26 cellular contexts compared by ENCODE assay signal in genomic region chr6:157017022-157017421, GRCh38.
A peak's percentile ranks its signal among the peaks of the same experiment; 100 is the strongest.
DNase-seq lines count a peak whose midpoint lies in the region; ATAC-seq, FAIRE-seq and TF ChIP-seq lines count a peak whose summit lies in the region.
"Had no signal": no experiment of that assay in that cellular context is flagged by ENCODE, and none has a peak within 500 bp of the region (broad histone marks: within the 10 kb centered on the region; RNA-seq: fewer than 3 reads in every experiment).

No MANE protein-coding gene starts in this region.

- H3K27ac Mint-ChIP-seq in activated naive CD4-positive, alpha-beta T cell treated with anti-CD3 and anti-CD28 coated beads, Interleukin-2, amount 50 U/mL, for 24 hours: peak overlapping the region; percentile 46
- H3K27ac Mint-ChIP-seq in activated naive CD4-positive, alpha-beta T cell treated with anti-CD3 and anti-CD28 coated beads, Interleukin-2, amount 50 U/mL, for 72 hours: no peak overlapping the region
- peak overlapping the region; percentile 93 for H3K27ac Mint-ChIP-seq in activated T-helper 17 cell treated with anti-CD3 and anti-CD28 coated beads, Interleukin-2, amount 50 U/mL, for 72 hours
- H3K27ac Mint-ChIP-seq in natural killer cell treated with Interleukin-12 subunit alpha and Interleukin-12 subunit beta and Interleukin-15 and Interleukin-18, amount 100 ng/mL, for 72 hours: no peak overlapping the region

- peak; percentile 42 for FAIRE-seq in GM12892 (lab: Jason Lieb, UNC)
- FAIRE-seq: A549, GM12891 had no signal

- no peaks in the 10 kb centered on the region for H3K9me3 ChIP-seq in gastrocnemius medialis
- H3K9me3 ChIP-seq: A549, SK-N-SH had no signal

- no peaks in the 10 kb centered on the region for H3K27me3 ChIP-seq in gastrocnemius medialis

- H3K27ac ChIP-seq in gastrocnemius medialis: peak overlapping the region; percentile 97 to 100 (median 98)
- H3K27ac ChIP-seq: A549 had no signal

- H3K4me3 Mint-ChIP-seq in activated naive CD4-positive, alpha-beta T cell treated with anti-CD3 and anti-CD28 coated beads, Interleukin-2, amount 50 U/mL, for 24 hours: no peak overlapping the region
- H3K4me3 Mint-ChIP-seq in activated T-helper 17 cell treated with anti-CD3 and anti-CD28 coated beads, Interleukin-2, amount 50 U/mL, for 72 hours: no peak overlapping the region
- no peak overlapping the region for H3K4me3 Mint-ChIP-seq in natural killer cell treated with Interleukin-12 subunit alpha and Interleukin-12 subunit beta and Interleukin-15 and Interleukin-18, amount 100 ng/mL, for 72 hours

- H3K36me3 ChIP-seq in gastrocnemius medialis: no peaks in the 10 kb centered on the region

- peaks cover 60 to 62% of the 10 kb centered on the region in 2 donors for H3K4me1 ChIP-seq in gastrocnemius medialis

- no peaks in the 10 kb centered on the region for H3K36me3 Mint-ChIP-seq in activated naive CD4-positive, alpha-beta T cell treated with anti-CD3 and anti-CD28 coated beads, Interleukin-2, amount 50 U/mL, for 24 hours
- peaks cover 0 to 2% of the 10 kb centered on the region in 2 donors for H3K36me3 Mint-ChIP-seq in activated naive CD4-positive, alpha-beta T cell treated with anti-CD3 and anti-CD28 coated beads, Interleukin-2, amount 50 U/mL, for 72 hours
- peaks cover 4% of the 10 kb centered on the region for H3K36me3 Mint-ChIP-seq in activated T-helper 17 cell treated with anti-CD3 and anti-CD28 coated beads, Interleukin-2, amount 50 U/mL, for 72 hours (ENCODE audit: low read depth)
- H3K36me3 Mint-ChIP-seq in natural killer cell treated with Interleukin-12 subunit alpha and Interleukin-12 subunit beta and Interleukin-15 and Interleukin-18, amount 100 ng/mL, for 72 hours: no peaks in the 10 kb centered on the region

- no peak for ATAC-seq in activated naive CD4-positive, alpha-beta T cell treated with anti-CD3 and anti-CD28 coated beads, Interleukin-2, amount 50 U/mL, for 72 hours
- no peak for ATAC-seq in activated T-helper 17 cell treated with anti-CD3 and anti-CD28 coated beads, Interleukin-2, amount 50 U/mL, for 72 hours (replicated peaks)
- ATAC-seq in gastrocnemius medialis (no peak), left ventricle myocardium superior (no peak)
- no peak for ATAC-seq in natural killer cell treated with Interleukin-12 subunit alpha and Interleukin-12 subunit beta and Interleukin-15 and Interleukin-18, amount 100 ng/mL, for 72 hours
- ATAC-seq: A549, HCT116, PC-3 had no signal

- in situ Hi-C loops in gastrocnemius medialis (cut with MboI; ENCODE audit: low sequenced_read_pairs in 4 of 4): no loop called here

- H3K4me1 Mint-ChIP-seq in activated naive CD4-positive, alpha-beta T cell treated with anti-CD3 and anti-CD28 coated beads, Interleukin-2, amount 50 U/mL, for 24 hours: peaks cover 69% of the 10 kb centered on the region
- H3K4me1 Mint-ChIP-seq in activated T-helper 17 cell treated with anti-CD3 and anti-CD28 coated beads, Interleukin-2, amount 50 U/mL, for 72 hours: peaks cover 41% of the 10 kb centered on the region
- peaks cover 22 to 29% of the 10 kb centered on the region in 2 donors for H3K4me1 Mint-ChIP-seq in natural killer cell treated with Interleukin-12 subunit alpha and Interleukin-12 subunit beta and Interleukin-15 and Interleukin-18, amount 100 ng/mL, for 72 hours (ENCODE audit: low read depth in 2 of 2)

- DNase-seq in activated naive CD4-positive, alpha-beta T cell treated with anti-CD3 and anti-CD28 coated beads, Interleukin-2, amount 50 U/mL, for 72 hours (ENCODE audit: low spot score in 2 of 2): no peak
- DNase-seq in GM12892 (ENCODE audit: insufficient read length) (no peak), gastrocnemius medialis (no peak), NCI-H69 (lab: John Stamatoyannopoulos, UW) (no peak), left ventricle myocardium superior (no peak)
- no peak for DNase-seq in natural killer cell treated with Interleukin-12 subunit alpha and Interleukin-12 subunit beta and Interleukin-15 and Interleukin-18, amount 100 ng/mL, for 72 hours (ENCODE audit: low spot score)
- DNase-seq: AML-193; C1 segment of cervical spinal cord; Calu3; DMS79 treated with DMSO at 0.1 percent for 48 hours; GF-D8; IMR-90; NCI-H1092 treated with DMSO at 0.1 percent for 48 hours; NCI-H1436; NCI-H1930; NCI-H2107; NCI-H524; NCI-H774; NK-92 treated with Interleukin-12 subunit alpha and Interleukin-12 subunit beta, amount 100 ng/mL, for 24 hours; PC-3; SK-N-SH had no signal

- H3K9me3 Mint-ChIP-seq in activated naive CD4-positive, alpha-beta T cell treated with anti-CD3 and anti-CD28 coated beads, Interleukin-2, amount 50 U/mL, for 24 hours: no peaks in the 10 kb centered on the region
- no peaks in the 10 kb centered on the region for H3K9me3 Mint-ChIP-seq in activated naive CD4-positive, alpha-beta T cell treated with anti-CD3 and anti-CD28 coated beads, Interleukin-2, amount 50 U/mL, for 72 hours
- H3K9me3 Mint-ChIP-seq in activated T-helper 17 cell treated with anti-CD3 and anti-CD28 coated beads, Interleukin-2, amount 50 U/mL, for 72 hours: no peaks in the 10 kb centered on the region
- H3K9me3 Mint-ChIP-seq in natural killer cell treated with Interleukin-12 subunit alpha and Interleukin-12 subunit beta and Interleukin-15 and Interleukin-18, amount 100 ng/mL, for 72 hours: no peaks in the 10 kb centered on the region

- TF ChIP-seq POLR2A in GM12892 (IDR thresholded peaks at IDR 0.05; ENCODE audit: low read depth, low read length): no peak
- no peak for TF ChIP-seq POLR2A in gastrocnemius medialis (IDR thresholded peaks at IDR 0.05)

- intact Hi-C loops in gastrocnemius medialis (cut with DNase I; ENCODE audit: low total_unique reads): no loop called here
- intact Hi-C loops in left ventricle myocardium superior (cut with micrococcal nuclease): loop anchor here (10.0 kb wide), 2 partner anchors 172 to 232 kb away; no protein-coding TSS in a partner anchor

- H3K4me3 ChIP-seq in gastrocnemius medialis: no peak overlapping the region
- H3K4me3 ChIP-seq: A549 had no signal

- H3K27me3 Mint-ChIP-seq in activated naive CD4-positive, alpha-beta T cell treated with anti-CD3 and anti-CD28 coated beads, Interleukin-2, amount 50 U/mL, for 24 hours: no peaks in the 10 kb centered on the region
- no peaks in the 10 kb centered on the region for H3K27me3 Mint-ChIP-seq in activated T-helper 17 cell treated with anti-CD3 and anti-CD28 coated beads, Interleukin-2, amount 50 U/mL, for 72 hours
- H3K27me3 Mint-ChIP-seq in natural killer cell treated with Interleukin-12 subunit alpha and Interleukin-12 subunit beta and Interleukin-15 and Interleukin-18, amount 100 ng/mL, for 72 hours: no peaks in the 10 kb centered on the region

- TF ChIP-seq CTCF in gastrocnemius medialis (IDR thresholded peaks at IDR 0.05 in 4 of 5, conservative IDR thresholded peaks at IDR 0.05 in 1 of 5): no peak

Comparison
In these comparisons a context has a peak if more than half of its experiments do, and no peak if none do; other contexts are left out.
1. H3K27ac Mint-ChIP-seq: peak in activated naive CD4-positive, alpha-beta T cell treated with anti-CD3 and anti-CD28 coated beads, Interleukin-2, amount 50 U/mL, for 24 hours (single experiment) and activated T-helper 17 cell treated with anti-CD3 and anti-CD28 coated beads, Interleukin-2, amount 50 U/mL, for 72 hours (single experiment); none in activated naive CD4-positive, alpha-beta T cell treated with anti-CD3 and anti-CD28 coated beads, Interleukin-2, amount 50 U/mL, for 72 hours (0 of 2) and natural killer cell treated with Interleukin-12 subunit alpha and Interleukin-12 subunit beta and Interleukin-15 and Interleukin-18, amount 100 ng/mL, for 72 hours (0 of 2).